In genomic region chr19:18020212-18021067, GRCh38 we compare ENCODE assay signal across 8 cellular contexts. TPM values are rescaled to one million over a fixed set of nuclear protein-coding genes. Genes with fewer than 3 reads are reported as not detected.
A peak's percentile ranks its signal among the peaks of the same experiment; 100 is the strongest.
DNase-seq lines count a peak whose midpoint lies in the region; ATAC-seq, FAIRE-seq and TF ChIP-seq lines count a peak whose summit lies in the region.

No MANE protein-coding gene starts in this region.

- RAD21 ChIA-PET in HCT116 (lab: Charles Lee; ENCODE audit: low non-redundant PET in 1 of 2, low total read pairs in 2 of 2, uncharacterized antibody in 2 of 2, unreplicated experiment in 2 of 2): interaction anchor here in 1 of 2 experiments (0.5 kb wide), 1 partner anchor 115 kb away, joined by 3 read pairs; no protein-coding TSS in a partner anchor

- peak overlapping the region in 1 of 2 donors; percentile 83 for H3K4me3 Mint-ChIP-seq in stimulated activated naive B cell treated with anti-CD40 and anti-IgM and Interleukin-4, amounts not matched to agents 10 μg/mL and 1 μg/mL and 100 μg/mL, for 72 hours

- H3K36me3 ChIP-seq in HCT116 (ENCODE audit: control insufficient read depth in 1 of 2, insufficient read depth in 2 of 2, low read length in 2 of 2): no peaks in the 10 kb centered on the region

- ATAC-seq in HCT116: peak; percentile 23; the same call in 1 of the 2 replicates
- ATAC-seq in stimulated activated naive B cell treated with anti-CD40 and anti-IgM and Interleukin-4, amounts not matched to agents 10 μg/mL and 1 μg/mL and 100 μg/mL, for 72 hours (replicated peaks): no peak

- H2AFZ ChIP-seq in HCT116 (ENCODE audit: low read depth, low read length, poor library complexity, severe bottlenecking): peak overlapping the region; percentile 37

- H3K4me3 ChIP-seq in HCT116 (replicated peaks in 1 of 2; ENCODE audit: low read depth in 1 of 2, low read length in 2 of 2): no peak overlapping the region

- peaks cover 52 to 77% of the 10 kb centered on the region in 2 donors for H3K4me1 Mint-ChIP-seq in stimulated activated naive B cell treated with anti-CD40 and anti-IgM and Interleukin-4, amounts not matched to agents 10 μg/mL and 1 μg/mL and 100 μg/mL, for 72 hours

- H3K27me3 Mint-ChIP-seq in stimulated activated naive B cell treated with anti-CD40 and anti-IgM and Interleukin-4, amounts not matched to agents 10 μg/mL and 1 μg/mL and 100 μg/mL, for 72 hours: no peaks in the 10 kb centered on the region

- no peak for FAIRE-seq in GM12892 (lab: Jason Lieb, UNC)

- H3K4me2 ChIP-seq in HCT116 (ENCODE audit: low read length): peak overlapping the region; percentile 89

- H3K9me2 ChIP-seq in HCT116 (ENCODE audit: insufficient read depth): no peaks in the 10 kb centered on the region

- no peak for TF ChIP-seq RAD21 in HCT116 (IDR thresholded peaks at IDR 0.05; ENCODE audit: low read depth)

- POLR2A ChIA-PET in HCT116 (lab: Charles Lee): interaction anchor here (0.7 to 1.4 kb wide), 3 partner anchors 9 to 36 kb away, joined by 3 to 4 read pairs (median 3); no protein-coding TSS in a partner anchor

- no peak for TF ChIP-seq POLR2A in HCT116 (IDR thresholded peaks at IDR 0.05; ENCODE audit: borderline replicate concordance, extremely low read depth, insufficient read depth, insufficient read length)
- no peak for TF ChIP-seq POLR2A in GM12892 (IDR thresholded peaks at IDR 0.05; ENCODE audit: low read depth, low read length)

- intact Hi-C loops in HCT116 (cut with micrococcal nuclease): no loop called here

- BruUV-seq in HCT116 (replicated peaks; lab: Mats Ljungman, UMichigan): no TSS peak

- CTCF ChIA-PET in HCT116 (lab: Charles Lee): interaction anchor here (0.6 kb wide), 1 partner anchor 786 kb away, joined by 3 read pairs; no protein-coding TSS in a partner anchor

- peaks cover 8 to 9% of the 10 kb centered on the region in 2 donors for H3K36me3 Mint-ChIP-seq in stimulated activated naive B cell treated with anti-CD40 and anti-IgM and Interleukin-4, amounts not matched to agents 10 μg/mL and 1 μg/mL and 100 μg/mL, for 72 hours

- peaks cover 13% of the 10 kb centered on the region for H3K79me2 ChIP-seq in HCT116 (ENCODE audit: insufficient read depth, low read length)

- peaks cover 29 to 51% of the 10 kb centered on the region in 2 experiments for H3K4me1 ChIP-seq in HCT116 (ENCODE audit: control insufficient read depth in 1 of 2, insufficient read depth in 2 of 2, low read length in 2 of 2)

- peaks cover 3 to 4% of the 10 kb centered on the region in 2 donors for H3K9me3 Mint-ChIP-seq in stimulated activated naive B cell treated with anti-CD40 and anti-IgM and Interleukin-4, amounts not matched to agents 10 μg/mL and 1 μg/mL and 100 μg/mL, for 72 hours

- H3K9me3 ChIP-seq in HCT116 (ENCODE audit: control insufficient read depth in 1 of 2, insufficient read depth in 1 of 2, low read depth in 1 of 2, low read length in 2 of 2): no peaks in the 10 kb centered on the region

- peak overlapping the region; percentile 98 for H3K27ac Mint-ChIP-seq in stimulated activated naive B cell treated with anti-CD40 and anti-IgM and Interleukin-4, amounts not matched to agents 10 μg/mL and 1 μg/mL and 100 μg/mL, for 72 hours

- peak overlapping the region; percentile 66 for H3K27ac ChIP-seq in HCT116 (ENCODE audit: low read depth, low read length)

- DNase-seq in HCT116 (ENCODE audit: low read depth, low spot score) (no peak), amniotic epithelial cell (ENCODE audit: low read depth) (peak; percentile 30), iris pigment epithelial cell (ENCODE audit: low read depth) (peak; percentile 60), GM12892 (ENCODE audit: insufficient read length) (no peak), NCI-H446 treated with DMSO at 0.1 percent for 48 hours (lab: John Stamatoyannopoulos, UW) (no peak), NCI-H2171 (lab: John Stamatoyannopoulos, UW) (no peak), GM19240 (ENCODE audit: insufficient read length, low spot score) (no peak)
- DNase-seq in stimulated activated naive B cell treated with anti-CD40 and anti-IgM and Interleukin-4, amounts not matched to agents 10 μg/mL and 1 μg/mL and 100 μg/mL, for 72 hours: no peak

- peak overlapping the region; percentile 79; the same call in 1 of the 2 replicates for H3K9ac ChIP-seq in HCT116 (ENCODE audit: low read length)

- no peaks in the 10 kb centered on the region for H4K20me1 ChIP-seq in HCT116 (ENCODE audit: insufficient read depth)

- no peak for TF ChIP-seq CTCF in HCT116 (IDR thresholded peaks at IDR 0.05 in 2 of 3, conservative IDR thresholded peaks at IDR 0.05 in 1 of 3; ENCODE audit: borderline replicate concordance in 1 of 3, insufficient read depth in 1 of 3, low read depth in 2 of 3, low read length in 2 of 3)

- no peaks in the 10 kb centered on the region for H3K27me3 ChIP-seq in HCT116 (ENCODE audit: insufficient read depth, low read length)

TF ChIP-seq in HCT116, 20 proteins besides CTCF, POLR2A, EP300 and RAD21:
- TF ChIP-seq JUND (IDR thresholded peaks at IDR 0.05): no peak
- TF ChIP-seq EGR1 (IDR thresholded peaks at IDR 0.05; ENCODE audit: low read depth): peak; percentile 54; the same call in 1 of the 2 replicates
TF ChIP-seq in HCT116: peak in this region for 1.

RNA-seq across cellular contexts. Expression of gene ARRDC2, which starts 12.5 kb away (rescaled TPM):
- total RNA-seq in HCT116 (2021; ENCODE audit: unreplicated experiment): 36.5 TPM
- 19.2 and 25.3 TPM in 2 replicates for polyA plus RNA-seq in HCT116 (2012)
- 7.5 TPM for polyA plus RNA-seq in GM12892 (2012; ENCODE audit: missing spikeins)

RNA-seq across cellular contexts. Expression of gene KCNN1, which starts 53.5 kb away (rescaled TPM):
- total RNA-seq in HCT116 (2021; ENCODE audit: unreplicated experiment): 0.61 TPM
- polyA plus RNA-seq in HCT116 (2012): 0.46 and 0.68 TPM in 2 replicates
- 1.5 TPM for polyA plus RNA-seq in GM12892 (2012; ENCODE audit: missing spikeins)

Comparison
In these comparisons a context has a peak if more than half of its experiments do, and no peak if none do; other contexts are left out.
1. DNase-seq: peak in amniotic epithelial cell (single experiment) and iris pigment epithelial cell (single experiment); none in HCT116 (single experiment), stimulated activated naive B cell treated with anti-CD40 and anti-IgM and Interleukin-4, amounts not matched to agents 10 μg/mL and 1 μg/mL and 100 μg/mL, for 72 hours (single experiment), GM12892 (single experiment), NCI-H446 treated with DMSO at 0.1 percent for 48 hours (single experiment), NCI-H2171 (single experiment) and GM19240 (single experiment).